25 cellular contexts compared by ENCODE assay signal in genomic region chr1:67327864-67328263, GRCh38. TPM values are rescaled to one million over a fixed set of nuclear protein-coding genes. Genes with fewer than 3 reads are reported as not detected.
"Had no signal": no experiment of that assay in that cellular context is flagged by ENCODE, and none has a peak within 500 bp of the region (broad histone marks: within the 10 kb centered on the region; RNA-seq: fewer than 3 reads in every experiment).

No MANE protein-coding gene starts in this region.

- H3K27me3 Mint-ChIP-seq: dendritic cell treated with granulocyte-macrophage colony-stimulating factor and Interleukin-4, amounts not matched to agents 40 ng/mL and 50 ng/mL, for 4 days; effector memory CD8-positive, alpha-beta T cell; stimulated activated memory B cell treated with anti-CD40 and anti-IgM and Interleukin-4, amounts not matched to agents 10 μg/mL and 1 μg/mL and 100 μg/mL, for 72 hours; stimulated activated naive CD8-positive, alpha-beta T cell treated with anti-CD3 and anti-CD28 coated beads, Interleukin-15, amount 100 ng/mL, for 72 hours had no signal

- H3K4me3 ChIP-seq: esophagus muscularis mucosa, gastroesophageal sphincter, lung, spleen, testis, transverse colon had no signal

- H3K27ac Mint-ChIP-seq: dendritic cell treated with granulocyte-macrophage colony-stimulating factor and Interleukin-4, amounts not matched to agents 40 ng/mL and 50 ng/mL, for 4 days; effector memory CD8-positive, alpha-beta T cell; nephron progenitor cell; stimulated activated memory B cell treated with anti-CD40 and anti-IgM and Interleukin-4, amounts not matched to agents 10 μg/mL and 1 μg/mL and 100 μg/mL, for 72 hours had no signal

- H3K9me3 ChIP-seq: esophagus muscularis mucosa, gastroesophageal sphincter, spleen, testis, transverse colon had no signal

- H3K9me3 Mint-ChIP-seq: dendritic cell treated with granulocyte-macrophage colony-stimulating factor and Interleukin-4, amounts not matched to agents 40 ng/mL and 50 ng/mL, for 4 days; effector memory CD8-positive, alpha-beta T cell; nephron progenitor cell; stimulated activated memory B cell treated with anti-CD40 and anti-IgM and Interleukin-4, amounts not matched to agents 10 μg/mL and 1 μg/mL and 100 μg/mL, for 72 hours; stimulated activated naive CD8-positive, alpha-beta T cell treated with anti-CD3 and anti-CD28 coated beads, Interleukin-15, amount 100 ng/mL, for 72 hours had no signal

- H3K4me3 Mint-ChIP-seq: dendritic cell treated with granulocyte-macrophage colony-stimulating factor and Interleukin-4, amounts not matched to agents 40 ng/mL and 50 ng/mL, for 4 days; effector memory CD8-positive, alpha-beta T cell; nephron progenitor cell; stimulated activated memory B cell treated with anti-CD40 and anti-IgM and Interleukin-4, amounts not matched to agents 10 μg/mL and 1 μg/mL and 100 μg/mL, for 72 hours had no signal

- H3K36me3 Mint-ChIP-seq: stimulated activated memory B cell treated with anti-CD40 and anti-IgM and Interleukin-4, amounts not matched to agents 10 μg/mL and 1 μg/mL and 100 μg/mL, for 72 hours had no signal

- H3K36me3 ChIP-seq: esophagus muscularis mucosa, gastroesophageal sphincter, spleen, transverse colon had no signal

- DNase-seq: effector memory CD8-positive, alpha-beta T cell; glutamatergic neuron; left colon; left ventricle myocardium superior; mesenchymal stem cell; midbrain; nephron progenitor cell; spleen; stimulated activated CD4-positive, alpha-beta T cell treated with anti-CD3 and anti-CD28 coated beads, Interleukin-15, amount 100 ng/mL, for 24 hours; stimulated activated CD4-positive, alpha-beta T cell treated with anti-CD3 and anti-CD28 coated beads, Interleukin-1b, Interleukin-23, amount 100 ng/mL, for 48 hours; stimulated activated CD4-positive, alpha-beta T cell treated with anti-CD3 and anti-CD28 coated beads, Interleukin-4, amount 100 ng/mL, for 24 hours; stimulated activated naive CD8-positive, alpha-beta T cell treated with anti-CD3 and anti-CD28 coated beads, Interleukin-15, amount 100 ng/mL, for 72 hours; testis; transverse colon had no signal

- H3K4me1 ChIP-seq: esophagus muscularis mucosa, gastroesophageal sphincter, parathyroid adenoma, spleen, testis, transverse colon had no signal

- ATAC-seq: effector memory CD8-positive, alpha-beta T cell; gastroesophageal sphincter; left colon; left ventricle myocardium superior; sciatic nerve; stimulated activated memory B cell treated with anti-CD40 and anti-IgM and Interleukin-4, amounts not matched to agents 10 μg/mL and 1 μg/mL and 100 μg/mL, for 72 hours; stimulated activated naive CD8-positive, alpha-beta T cell treated with anti-CD3 and anti-CD28 coated beads, Interleukin-15, amount 100 ng/mL, for 72 hours had no signal

- H3K27ac ChIP-seq: epithelial cell of prostate, esophagus muscularis mucosa, gastroesophageal sphincter, parathyroid adenoma, spleen, testis, transverse colon had no signal

- FAIRE-seq: colon had no signal

- H3K27me3 ChIP-seq: esophagus muscularis mucosa, gastroesophageal sphincter, spleen, testis, transverse colon had no signal

RNA-seq across cellular contexts. Expression of gene IL12RB2, which starts 20.2 kb away (rescaled TPM):
- total RNA-seq: fibroblast of villous mesenchyme, pulmonary artery endothelial cell had no signal
